ENCODE assay signal across 12 cellular contexts in genomic region chr1:85240659-85241058, GRCh38. TPM values are rescaled to one million over a fixed set of nuclear protein-coding genes. Genes with fewer than 3 reads are reported as not detected.
DNase-seq lines count a peak whose midpoint lies in the region; ATAC-seq, FAIRE-seq and TF ChIP-seq lines count a peak whose summit lies in the region.
"Had no signal": no experiment of that assay in that cellular context is flagged by ENCODE, and none has a peak within 500 bp of the region (broad histone marks: within the 10 kb centered on the region; RNA-seq: fewer than 3 reads in every experiment).

No MANE protein-coding gene starts in this region.

- H3K36me3 ChIP-seq in astrocyte (ENCODE audit: insufficient read depth, low read length): no peaks in the 10 kb centered on the region
- H3K36me3 ChIP-seq in upper lobe of right lung: no peaks in the 10 kb centered on the region
- no peaks in the 10 kb centered on the region for H3K36me3 ChIP-seq in Karpas-422 (ENCODE audit: insufficient read depth, low read length)
- H3K36me3 ChIP-seq: brain microvascular endothelial cell, heart right ventricle had no signal

- H3K4me3 ChIP-seq in astrocyte (ENCODE audit: insufficient read depth, low read depth, low read length): no peak overlapping the region
- H3K4me3 ChIP-seq in upper lobe of right lung: no peak overlapping the region
- no peak overlapping the region for H3K4me3 ChIP-seq in Karpas-422 (ENCODE audit: low read length)
- H3K4me3 ChIP-seq: heart right ventricle had no signal

- no peak for ATAC-seq in activated naive CD8-positive, alpha-beta T cell treated with anti-CD3 and anti-CD28 coated beads, Interleukin-2, amount 10 ng/mL, durations not matched to agents 7 days and 5 days (ENCODE audit: low read depth)
- ATAC-seq in upper lobe of right lung (peak; percentile 46), GM21723 (IDR thresholded peaks at IDR 0.05; ENCODE audit: unreplicated experiment) (no peak)

- H3K79me2 ChIP-seq in astrocyte (ENCODE audit: insufficient read depth, low read length) (no peaks in the 10 kb centered on the region), Karpas-422 (ENCODE audit: low read length) (no peaks in the 10 kb centered on the region)

- H3K4me2 ChIP-seq in astrocyte (ENCODE audit: low read length): no peak overlapping the region
- H3K4me2 ChIP-seq in Karpas-422 (ENCODE audit: low read depth, low read length, poor library complexity, severe bottlenecking): no peak overlapping the region

- peak overlapping the region; percentile 81 for H3K27ac Mint-ChIP-seq in activated naive CD8-positive, alpha-beta T cell treated with anti-CD3 and anti-CD28 coated beads, Interleukin-2, amount 10 ng/mL, durations not matched to agents 7 days and 5 days
- no peak overlapping the region for H3K27ac Mint-ChIP-seq in activated naive CD8-positive, alpha-beta T cell treated with anti-CD3 and anti-CD28 coated beads for 36 hours
- peak overlapping the region; percentile 16 for H3K27ac Mint-ChIP-seq in astrocyte (ENCODE audit: unreplicated experiment)
- H3K27ac Mint-ChIP-seq in mesothelial cell of epicardium: peak overlapping the region; percentile 92
- no peak overlapping the region for H3K27ac Mint-ChIP-seq in T-helper 2 cell treated with Interferon-gamma antibody and Interleukin-4, amounts not matched to agents 5 μg/mL and 100 μg/mL, for 36 hours

- no peak for FAIRE-seq in astrocyte (lab: Jason Lieb, UNC)

- H3K36me3 Mint-ChIP-seq in activated naive CD8-positive, alpha-beta T cell treated with anti-CD3 and anti-CD28 coated beads, Interleukin-2, amount 10 ng/mL, durations not matched to agents 7 days and 5 days: peaks cover 6% of the 10 kb centered on the region
- no peaks in the 10 kb centered on the region for H3K36me3 Mint-ChIP-seq in activated naive CD8-positive, alpha-beta T cell treated with anti-CD3 and anti-CD28 coated beads for 36 hours
- H3K36me3 Mint-ChIP-seq in astrocyte (ENCODE audit: low read depth, unreplicated experiment) (no peaks in the 10 kb centered on the region), mesothelial cell of epicardium (no peaks in the 10 kb centered on the region)
- H3K36me3 Mint-ChIP-seq in T-helper 2 cell treated with Interferon-gamma antibody and Interleukin-4, amounts not matched to agents 5 μg/mL and 100 μg/mL, for 36 hours (ENCODE audit: low read depth): peaks cover 2% of the 10 kb centered on the region

- no peaks in the 10 kb centered on the region for H3K9me2 ChIP-seq in Karpas-422 (replicated peaks; ENCODE audit: insufficient read depth, low read length)

- no peak for DNase-seq in activated naive CD8-positive, alpha-beta T cell treated with anti-CD3 and anti-CD28 coated beads, Interleukin-2, amount 10 ng/mL, durations not matched to agents 7 days and 5 days
- no peak for DNase-seq in activated naive CD8-positive, alpha-beta T cell treated with anti-CD3 and anti-CD28 coated beads for 36 hours
- DNase-seq in astrocyte (ENCODE audit: low read depth): peak; percentile 19
- no peak for DNase-seq in mesothelial cell of epicardium (ENCODE audit: low spot score in 2 of 2, unreplicated experiment in 2 of 2)
- no peak for DNase-seq in upper lobe of right lung
- no peak for DNase-seq in T-helper 2 cell treated with Interferon-gamma antibody and Interleukin-4, amounts not matched to agents 5 μg/mL and 100 μg/mL, for 36 hours (ENCODE audit: low spot score)
- DNase-seq in Karpas-422: no peak
- DNase-seq: brain microvascular endothelial cell, occipital lobe, SW 1271 had no signal

- peaks cover 19% of the 10 kb centered on the region for H3K4me1 Mint-ChIP-seq in activated naive CD8-positive, alpha-beta T cell treated with anti-CD3 and anti-CD28 coated beads, Interleukin-2, amount 10 ng/mL, durations not matched to agents 7 days and 5 days
- peaks cover 11% of the 10 kb centered on the region for H3K4me1 Mint-ChIP-seq in activated naive CD8-positive, alpha-beta T cell treated with anti-CD3 and anti-CD28 coated beads for 36 hours
- H3K4me1 Mint-ChIP-seq in astrocyte (ENCODE audit: low read depth, unreplicated experiment) (peaks cover 36% of the 10 kb centered on the region), mesothelial cell of epicardium (peaks cover 41% of the 10 kb centered on the region)
- peaks cover 10% of the 10 kb centered on the region for H3K4me1 Mint-ChIP-seq in T-helper 2 cell treated with Interferon-gamma antibody and Interleukin-4, amounts not matched to agents 5 μg/mL and 100 μg/mL, for 36 hours (ENCODE audit: low read depth)

- H3K4me1 ChIP-seq in astrocyte (ENCODE audit: insufficient read depth, low read length) (peaks cover 10% of the 10 kb centered on the region), upper lobe of right lung (peaks cover 19% of the 10 kb centered on the region), Karpas-422 (ENCODE audit: low read length) (no peaks in the 10 kb centered on the region)

- no peaks in the 10 kb centered on the region for H3K27me3 ChIP-seq in astrocyte (ENCODE audit: insufficient read depth, low read length)
- H3K27me3 ChIP-seq in upper lobe of right lung: no peaks in the 10 kb centered on the region
- H3K27me3 ChIP-seq in Karpas-422 (ENCODE audit: low read length): no peaks in the 10 kb centered on the region
- H3K27me3 ChIP-seq: brain microvascular endothelial cell, heart right ventricle had no signal

- H3K9me3 ChIP-seq in astrocyte (ENCODE audit: insufficient read depth, low read depth, low read length): no peaks in the 10 kb centered on the region
- no peaks in the 10 kb centered on the region for H3K9me3 ChIP-seq in upper lobe of right lung
- H3K9me3 ChIP-seq in Karpas-422 (ENCODE audit: low read length): no peaks in the 10 kb centered on the region
- H3K9me3 ChIP-seq: heart right ventricle had no signal

- H3K27ac ChIP-seq in astrocyte (ENCODE audit: low read depth, low read length) (no peak overlapping the region), upper lobe of right lung (peak overlapping the region; percentile 39), Karpas-422 (ENCODE audit: low read length) (no peak overlapping the region)
- H3K27ac ChIP-seq: brain microvascular endothelial cell, heart right ventricle had no signal

- H2AFZ ChIP-seq in astrocyte (ENCODE audit: low read depth, low read length) (no peak overlapping the region), Karpas-422 (ENCODE audit: low read length) (no peak overlapping the region)

- no peak overlapping the region for H3K4me3 Mint-ChIP-seq in activated naive CD8-positive, alpha-beta T cell treated with anti-CD3 and anti-CD28 coated beads, Interleukin-2, amount 10 ng/mL, durations not matched to agents 7 days and 5 days
- no peak overlapping the region for H3K4me3 Mint-ChIP-seq in activated naive CD8-positive, alpha-beta T cell treated with anti-CD3 and anti-CD28 coated beads for 36 hours
- no peak overlapping the region for H3K4me3 Mint-ChIP-seq in astrocyte (ENCODE audit: unreplicated experiment)
- H3K4me3 Mint-ChIP-seq in mesothelial cell of epicardium: no peak overlapping the region
- no peak overlapping the region for H3K4me3 Mint-ChIP-seq in T-helper 2 cell treated with Interferon-gamma antibody and Interleukin-4, amounts not matched to agents 5 μg/mL and 100 μg/mL, for 36 hours

- peaks cover 1% of the 10 kb centered on the region for H3K9me3 Mint-ChIP-seq in activated naive CD8-positive, alpha-beta T cell treated with anti-CD3 and anti-CD28 coated beads, Interleukin-2, amount 10 ng/mL, durations not matched to agents 7 days and 5 days
- H3K9me3 Mint-ChIP-seq in activated naive CD8-positive, alpha-beta T cell treated with anti-CD3 and anti-CD28 coated beads for 36 hours: peaks cover 1% of the 10 kb centered on the region
- peaks cover 3% of the 10 kb centered on the region for H3K9me3 Mint-ChIP-seq in astrocyte (ENCODE audit: unreplicated experiment)
- H3K9me3 Mint-ChIP-seq in mesothelial cell of epicardium: no peaks in the 10 kb centered on the region
- no peaks in the 10 kb centered on the region for H3K9me3 Mint-ChIP-seq in T-helper 2 cell treated with Interferon-gamma antibody and Interleukin-4, amounts not matched to agents 5 μg/mL and 100 μg/mL, for 36 hours

- H4K20me1 ChIP-seq in astrocyte (ENCODE audit: insufficient read depth, low read length) (no peaks in the 10 kb centered on the region), Karpas-422 (ENCODE audit: insufficient read depth, low read depth, low read length) (no peaks in the 10 kb centered on the region)

- peaks cover 6% of the 10 kb centered on the region for H3K27me3 Mint-ChIP-seq in activated naive CD8-positive, alpha-beta T cell treated with anti-CD3 and anti-CD28 coated beads, Interleukin-2, amount 10 ng/mL, durations not matched to agents 7 days and 5 days
- H3K27me3 Mint-ChIP-seq in activated naive CD8-positive, alpha-beta T cell treated with anti-CD3 and anti-CD28 coated beads for 36 hours: peaks cover 4% of the 10 kb centered on the region
- H3K27me3 Mint-ChIP-seq in astrocyte (ENCODE audit: low read depth, unreplicated experiment) (no peaks in the 10 kb centered on the region), mesothelial cell of epicardium (ENCODE audit: low read depth) (no peaks in the 10 kb centered on the region)
- H3K27me3 Mint-ChIP-seq in T-helper 2 cell treated with Interferon-gamma antibody and Interleukin-4, amounts not matched to agents 5 μg/mL and 100 μg/mL, for 36 hours (ENCODE audit: low read depth): peaks cover 9% of the 10 kb centered on the region

- intact Hi-C loops in upper lobe of right lung (cut with DNase I): no loop called here

- TF ChIP-seq CTCF in astrocyte (IDR thresholded peaks at IDR 0.05; ENCODE audit: insufficient read depth, low read depth, low read length) (no peak), mesothelial cell of epicardium (IDR thresholded peaks at IDR 0.05; ENCODE audit: unreplicated experiment) (no peak), upper lobe of right lung (IDR thresholded peaks at IDR 0.05) (no peak)

- POLR2A ChIA-PET in activated naive CD8-positive, alpha-beta T cell treated with anti-CD3 and anti-CD28 coated beads, Interleukin-2, amount 10 ng/mL, durations not matched to agents 7 days and 5 days (lab: Charles Lee): interaction anchor here (1.1 to 1.5 kb wide), 2 partner anchors 14 to 19 kb away, joined by 3 to 6 read pairs; partner anchors contain the start of gene C1orf52

- H3K9ac ChIP-seq in astrocyte (ENCODE audit: low read length): no peak overlapping the region
- H3K9ac ChIP-seq in Karpas-422 (ENCODE audit: low read length): no peak overlapping the region

RNA-seq across cellular contexts. Expression of gene C1orf52, which starts 18.8 kb away (rescaled TPM):
- total RNA-seq in activated naive CD8-positive, alpha-beta T cell treated with anti-CD3 and anti-CD28 coated beads, Interleukin-2, amount 10 ng/mL, durations not matched to agents 7 days and 5 days: 10 to 100 TPM; 31.2 to 35.7 TPM
- 10 to 100 TPM; 29.3 to 30.0 TPM for total RNA-seq in activated naive CD8-positive, alpha-beta T cell treated with anti-CD3 and anti-CD28 coated beads for 36 hours
- total RNA-seq in astrocyte: 42.4 and 44.5 TPM in 2 replicates
- total RNA-seq in mesothelial cell of epicardium: 44.6 to 48.2 TPM (median 47.4 TPM) in 3 replicates
- 22.5 TPM for total RNA-seq in upper lobe of right lung
- total RNA-seq in Karpas-422 (2014; rRNA removed; shearing (Covaris generic); ENCODE audit: low replicate concordance): 17.8 and 22.9 TPM in 2 replicates

RNA-seq across cellular contexts. Expression of gene BCL10, which starts 35.8 kb away (rescaled TPM):
- total RNA-seq in activated naive CD8-positive, alpha-beta T cell treated with anti-CD3 and anti-CD28 coated beads, Interleukin-2, amount 10 ng/mL, durations not matched to agents 7 days and 5 days: 10 to 100 TPM; 27.4 to 31.7 TPM
- total RNA-seq in activated naive CD8-positive, alpha-beta T cell treated with anti-CD3 and anti-CD28 coated beads for 36 hours: 10 to 100 TPM; 27.5 to 29.0 TPM
- total RNA-seq in astrocyte: 36.4 and 38.4 TPM in 2 replicates
- total RNA-seq in mesothelial cell of epicardium: 26.9 to 28.4 TPM (median 27.2 TPM) in 3 replicates
- 25.9 TPM for total RNA-seq in upper lobe of right lung
- total RNA-seq in Karpas-422 (2014; rRNA removed; shearing (Covaris generic); ENCODE audit: low replicate concordance): 16.5 and 32.2 TPM in 2 replicates

RNA-seq across cellular contexts. Expression of gene SYDE2, which starts 39.8 kb away (rescaled TPM):
- total RNA-seq in activated naive CD8-positive, alpha-beta T cell treated with anti-CD3 and anti-CD28 coated beads, Interleukin-2, amount 10 ng/mL, durations not matched to agents 7 days and 5 days: 1 to 10 TPM; 4.1 to 4.6 TPM
- 1 to 10 TPM; 3.7 to 3.9 TPM for total RNA-seq in activated naive CD8-positive, alpha-beta T cell treated with anti-CD3 and anti-CD28 coated beads for 36 hours
- total RNA-seq in astrocyte (8.1 and 9.9 TPM in 2 replicates), mesothelial cell of epicardium (40.2 to 42.4 TPM (median 41.7 TPM) in 3 replicates), upper lobe of right lung (23.8 TPM)
- total RNA-seq in Karpas-422 (2014; rRNA removed; shearing (Covaris generic); ENCODE audit: low replicate concordance): not detected in 2 replicates

Comparison
In these comparisons a context has a peak if more than half of its experiments do, and no peak if none do; other contexts are left out.
1. H3K27ac Mint-ChIP-seq: peak in activated naive CD8-positive, alpha-beta T cell treated with anti-CD3 and anti-CD28 coated beads, Interleukin-2, amount 10 ng/mL, durations not matched to agents 7 days and 5 days (single experiment), astrocyte (single experiment) and mesothelial cell of epicardium (single experiment); none in activated naive CD8-positive, alpha-beta T cell treated with anti-CD3 and anti-CD28 coated beads for 36 hours (single experiment) and T-helper 2 cell treated with Interferon-gamma antibody and Interleukin-4, amounts not matched to agents 5 μg/mL and 100 μg/mL, for 36 hours (single experiment).